ENCODE assay signal across 1 cellular context in genomic region chrX:31871989-31872388, GRCh38.
TF ChIP-seq lines count a peak whose summit lies in the region.

No MANE protein-coding gene starts in this region.

TF ChIP-seq in HepG2, 621 proteins besides CTCF, POLR2A, EP300 and RAD21:
- TF ChIP-seq ARID5B (CRISPR knock-in tag; IDR thresholded peaks at IDR 0.05) (no peak), MIER3 (CRISPR knock-in tag; IDR thresholded peaks at IDR 0.05; ENCODE audit: borderline replicate concordance) (no peak), ZNF30 (CRISPR knock-in tag; IDR thresholded peaks at IDR 0.05) (no peak), NCOR1 (IDR thresholded peaks at IDR 0.05; ENCODE audit: borderline replicate concordance, low read length) (no peak), ZNF10 (CRISPR knock-in tag; IDR thresholded peaks at IDR 0.05; ENCODE audit: borderline replicate concordance, low read depth) (no peak), ZNF782 (CRISPR knock-in tag; IDR thresholded peaks at IDR 0.05; ENCODE audit: borderline replicate concordance) (no peak), ZNF83 (CRISPR knock-in tag; IDR thresholded peaks at IDR 0.05; ENCODE audit: borderline replicate concordance) (no peak)
